Comparison of ENCODE assay signal across 1 cellular context in genomic region chr1:223007935-223008334, GRCh38.
TF ChIP-seq lines count a peak whose summit lies in the region.

No MANE protein-coding gene starts in this region.

TF ChIP-seq in HepG2, 621 proteins besides CTCF, POLR2A, EP300 and RAD21 (continued from another document):
- TF ChIP-seq PBX2 (CRISPR knock-in tag; IDR thresholded peaks at IDR 0.05) (no peak), MXD1 (CRISPR knock-in tag; IDR thresholded peaks at IDR 0.05) (no peak), AKAP8 (CRISPR knock-in tag; IDR thresholded peaks at IDR 0.05) (no peak), MEIS1 (CRISPR knock-in tag; IDR thresholded peaks at IDR 0.05; ENCODE audit: borderline replicate concordance) (no peak), ZC3H4 (CRISPR knock-in tag; IDR thresholded peaks at IDR 0.05; ENCODE audit: borderline replicate concordance) (no peak)
